In genomic region chr5:138574744-138575193, GRCh38 we compare ENCODE assay signal across 2 cellular contexts.
TF ChIP-seq lines count a peak whose summit lies in the region.

No MANE protein-coding gene starts in this region.

TF ChIP-seq in A549, 52 proteins besides CTCF, POLR2A, EP300 and RAD21 (continued from another document):
- TF ChIP-seq HES2 (IDR thresholded peaks at IDR 0.05) = no peak

TF ChIP-seq in GM23338, 12 proteins besides CTCF, POLR2A, EP300 and RAD21 (continued from another document):
- TF ChIP-seq REST (IDR thresholded peaks at IDR 0.05; ENCODE audit: unreplicated experiment) = no peak
- TF ChIP-seq EZH2phosphoT487 (IDR thresholded peaks at IDR 0.05; ENCODE audit: unreplicated experiment) = no peak
- no peak for TF ChIP-seq ZNF462 (CRISPR knock-in tag; IDR thresholded peaks at IDR 0.05)
- TF ChIP-seq EZH2 (IDR thresholded peaks at IDR 0.05; ENCODE audit: low read depth, unreplicated experiment) = no peak
- TF ChIP-seq JUNB (IDR thresholded peaks at IDR 0.05; ENCODE audit: unreplicated experiment) = no peak
- no peak for TF ChIP-seq ETS1 (IDR thresholded peaks at IDR 0.05)
- no peak for TF ChIP-seq ZNF114 (CRISPR knock-in tag; IDR thresholded peaks at IDR 0.05)
